In genomic region chr16:31094424-31095120, GRCh38 we compare ENCODE assay signal across 8 cellular contexts. TPM values are rescaled to one million over a fixed set of nuclear protein-coding genes. Genes with fewer than 3 reads are reported as not detected.
A peak's percentile ranks its signal among the peaks of the same experiment; 100 is the strongest.
DNase-seq lines count a peak whose midpoint lies in the region; TF ChIP-seq lines count a peak whose summit lies in the region.

VKORC1 (minus strand) TSS chr16:31094797; CDS start chr16:31094729, 68 bp downstream.

- peak within 1 kb of the TSS; percentile 32 for H3K14ac ChIP-seq in H9 (ENCODE audit: insufficient read depth, low read length)

- no peak within 1 kb of the TSS for H2BK120ac ChIP-seq in H9 (ENCODE audit: low read depth, low read length, poor library complexity, severe bottlenecking)

- H2BK20ac ChIP-seq in H9 (ENCODE audit: low read depth, low read length, poor library complexity, severe bottlenecking) = no peak within 1 kb of the TSS

- H3K36me3 ChIP-seq in MM.1S (replicated peaks; ENCODE audit: insufficient read depth, low read length) (no peaks in the 10 kb centered on the region), SJCRH30 (peaks cover 11% of the 10 kb centered on the region), neuron (ENCODE audit: insufficient read depth, low read length) (peaks cover 12% of the 10 kb centered on the region), subcutaneous abdominal adipose tissue (ENCODE audit: control insufficient read depth in 5 of 5, insufficient read depth in 5 of 5, low read length in 5 of 5) (peaks cover 0 to 15% (median 12%) of the 10 kb centered on the region in 5 donors)

- peaks cover 4% of the 10 kb centered on the region for H3F3A ChIP-seq in MM.1S (ENCODE audit: insufficient read depth, low read length)

- no peak for TF ChIP-seq CTCF in H9 (conservative IDR thresholded peaks at IDR 0.05)
- no peak for TF ChIP-seq CTCF in MM.1S (IDR thresholded peaks at IDR 0.05; ENCODE audit: low read length)
- no peak for TF ChIP-seq CTCF in foreskin fibroblast (IDR thresholded peaks at IDR 0.05; ENCODE audit: low read depth, low read length)

- H4K5ac ChIP-seq in H9 (ENCODE audit: insufficient read length, low read depth, low read length) = no peak within 1 kb of the TSS

- peak within 1 kb of the TSS; percentile 92 to 99 for H3K4me3 Mint-ChIP-seq in H9

- peak within 1 kb of the TSS; percentile 76 for H3K9ac ChIP-seq in H9 (ENCODE audit: extremely low read depth, insufficient read length, low read length)
- peak within 1 kb of the TSS; percentile 74 for H3K9ac ChIP-seq in MM.1S (ENCODE audit: low read length)
- peak within 1 kb of the TSS in 4 of 5 donors; percentile 67 to 95 (median 84) for H3K9ac ChIP-seq in subcutaneous abdominal adipose tissue (ENCODE audit: low read length in 5 of 5)

- H3K79me2 ChIP-seq in H9 (ENCODE audit: insufficient read depth, low read length) (peaks cover 2% of the 10 kb centered on the region; the same call in 1 of the 2 replicates), MM.1S (ENCODE audit: low read length) (peaks cover 20% of the 10 kb centered on the region)

- no peak within 1 kb of the TSS for H4K8ac ChIP-seq in H9 (replicated peaks; ENCODE audit: insufficient read length, low read depth, low read length)

- in situ Hi-C loops in G401 (cut with HindIII; ENCODE audit: low sequenced_read_pairs) = no loop called here

- H3K27me3 Mint-ChIP-seq in H9 (ENCODE audit: low read depth) = peaks cover 2% of the 10 kb centered on the region

- H3K9me2 ChIP-seq in MM.1S (replicated peaks; ENCODE audit: insufficient read depth, low read length) = no peaks in the 10 kb centered on the region

- H3T11ph ChIP-seq in H9 (ENCODE audit: low read length) = no peak within 1 kb of the TSS

- H3K27ac Mint-ChIP-seq in H9 = peak within 1 kb of the TSS; percentile 44 to 94 (median 94); a peak in 6 of 7 replicates

- H3K4me1 ChIP-seq in H9 (ENCODE audit: insufficient read depth, low read length) (peaks cover 2% of the 10 kb centered on the region; the same call in 1 of the 2 replicates), MM.1S (ENCODE audit: low read length) (no peaks in the 10 kb centered on the region), SJCRH30 (no peaks in the 10 kb centered on the region), neuron (ENCODE audit: insufficient read depth, low read length) (peaks cover 6% of the 10 kb centered on the region), subcutaneous abdominal adipose tissue (ENCODE audit: control insufficient read depth in 5 of 5, insufficient read depth in 5 of 5, low read length in 5 of 5) (peaks cover 0 to 24% (median 16%) of the 10 kb centered on the region in 5 donors)

- no peak within 1 kb of the TSS for H3K4ac ChIP-seq in H9 (ENCODE audit: low read depth, low read length)

- no peak within 1 kb of the TSS for H2BK5ac ChIP-seq in H9 (ENCODE audit: insufficient read length, low read length)

- H2BK12ac ChIP-seq in H9 (ENCODE audit: insufficient read length, low read depth, low read length) = no peak within 1 kb of the TSS

- H2BK15ac ChIP-seq in H9 (ENCODE audit: low read depth, low read length) = no peak within 1 kb of the TSS

- H3K27me3 ChIP-seq in H9 (ENCODE audit: insufficient read depth, low read length) (no peaks in the 10 kb centered on the region), MM.1S (replicated peaks; ENCODE audit: insufficient read depth, low read length) (peaks cover 15% of the 10 kb centered on the region), SJCRH30 (no peaks in the 10 kb centered on the region), neuron (ENCODE audit: insufficient read depth, low read length) (no peaks in the 10 kb centered on the region), subcutaneous abdominal adipose tissue (ENCODE audit: control insufficient read depth in 5 of 5, insufficient read depth in 4 of 5, low read length in 5 of 5) (no peaks in the 10 kb centered on the region)

- H3K79me1 ChIP-seq in H9 (ENCODE audit: insufficient read depth, low read depth, low read length, poor library complexity, severe bottlenecking) = peaks cover 2% of the 10 kb centered on the region

- no peak within 1 kb of the TSS for H3K27ac ChIP-seq in H9 (ENCODE audit: insufficient read length, low read depth, low read length)
- peak within 1 kb of the TSS; percentile 69; the same call in 1 of the 2 replicates for H3K27ac ChIP-seq in MM.1S (ENCODE audit: low read length)
- H3K27ac ChIP-seq in SJCRH30 = peak within 1 kb of the TSS; percentile 49
- H3K27ac ChIP-seq in subcutaneous abdominal adipose tissue (ENCODE audit: low read depth, low read length) = peak within 1 kb of the TSS; percentile 50

- H3K56ac ChIP-seq in H9 (ENCODE audit: insufficient read length, low read depth, low read length) = no peak within 1 kb of the TSS

- peak; percentile 98 for DNase-seq in G401 (ENCODE audit: low spot score)
- DNase-seq in H9 = peak; percentile 98
- peak; percentile 96 for DNase-seq in MM.1S
- DNase-seq in SJCRH30 = peak; percentile 96 to 98
- DNase-seq in activated gamma-delta T cell treated with anti-CD3 and anti-CD28 coated beads, Interleukin-2, amount 50 U/mL, for 16 hours (ENCODE audit: low read depth) = peak; percentile 72
- peak; percentile 97 to 99 for DNase-seq in foreskin fibroblast

- H2AFZ ChIP-seq in H9 (ENCODE audit: low read length) = peak within 1 kb of the TSS; percentile 66
- peak within 1 kb of the TSS; percentile 98 for H2AFZ ChIP-seq in MM.1S (ENCODE audit: low read length)
- H2AFZ ChIP-seq in neuron (ENCODE audit: low read depth, low read length) = peak within 1 kb of the TSS; percentile 87

- peaks cover 3% of the 10 kb centered on the region for H4K20me1 ChIP-seq in H9 (ENCODE audit: control insufficient read depth, insufficient read depth, insufficient read length)
- no peaks in the 10 kb centered on the region for H4K20me1 ChIP-seq in MM.1S (ENCODE audit: insufficient read depth, low read length)

- H2AK5ac ChIP-seq in H9 (ENCODE audit: insufficient read length, low read length) = no peak within 1 kb of the TSS

- no CpG with 5 or more reads among the region's 69 CpGs for WGBS in H9 (ENCODE audit: extremely low coverage, insufficient read length, low lambda C conversion rate)

- H3K4me3 ChIP-seq in MM.1S (ENCODE audit: low read length) = peak within 1 kb of the TSS; percentile 94
- peak within 1 kb of the TSS; percentile 78 for H3K4me3 ChIP-seq in SJCRH30
- peak within 1 kb of the TSS; percentile 69 to 87 for H3K4me3 ChIP-seq in foreskin fibroblast (ENCODE audit: low read depth in 1 of 2, low read length in 2 of 2)
- H3K4me3 ChIP-seq in neuron (ENCODE audit: low read length) = peak within 1 kb of the TSS; percentile 90
- peak within 1 kb of the TSS; percentile 84 to 97 (median 90) for H3K4me3 ChIP-seq in subcutaneous abdominal adipose tissue (ENCODE audit: low read depth in 1 of 5, low read length in 5 of 5)

- no peak within 1 kb of the TSS for H3K23ac ChIP-seq in H9 (ENCODE audit: insufficient read length, low read depth, low read length)

- H3K9me3 ChIP-seq in H9 (ENCODE audit: control insufficient read depth, low read depth, low read length) (no peaks in the 10 kb centered on the region), MM.1S (replicated peaks; ENCODE audit: insufficient read depth, low read length) (no peaks in the 10 kb centered on the region), SJCRH30 (replicated peaks) (no peaks in the 10 kb centered on the region), neuron (ENCODE audit: low read length) (no peaks in the 10 kb centered on the region), subcutaneous abdominal adipose tissue (ENCODE audit: control insufficient read depth in 5 of 5, low read length in 5 of 5) (peaks cover 0 to under 1% (median 0%) of the 10 kb centered on the region in 5 donors)

- H3K9me3 Mint-ChIP-seq in H9 = no peaks in the 10 kb centered on the region; a peak in 1 of 5 replicates

- no peak within 1 kb of the TSS for H3K18ac ChIP-seq in H9 (ENCODE audit: insufficient read length, low read depth, low read length)

- H3K36me3 Mint-ChIP-seq in H9 (ENCODE audit: insufficient read depth in 1 of 3, low read depth in 3 of 3) = peaks cover 5 to 21% (median 20%) of the 10 kb centered on the region in 3 experiments; a peak in 6 of 7 replicates

- H3K23me2 ChIP-seq in H9 (ENCODE audit: insufficient read length, low read depth, low read length, poor library complexity, severe bottlenecking) = peaks cover 11% of the 10 kb centered on the region

- H4K91ac ChIP-seq in H9 (ENCODE audit: insufficient read length, low read depth, low read length) = no peak within 1 kb of the TSS

- H3K4me2 ChIP-seq in H9 (ENCODE audit: insufficient read depth, insufficient read length, low read length) = peak within 1 kb of the TSS; percentile 80
- H3K4me2 ChIP-seq in MM.1S (ENCODE audit: low read depth, low read length) = peak within 1 kb of the TSS; percentile 93

- H3K4me1 Mint-ChIP-seq in H9 = peaks cover 9 to 15% of the 10 kb centered on the region in 2 experiments

RNA-seq across cellular contexts. Expression of gene VKORC1, which starts in this region (rescaled TPM):
- total RNA-seq in G401 (2014; rRNA removed; shearing (Covaris generic)) = 121 and 129 TPM in 2 replicates
- total RNA-seq in H9 (2021) = 93.9 and 94.5 TPM in 2 replicates
- total RNA-seq in SJCRH30 (2014; rRNA removed; shearing (Covaris generic)) = 145 and 149 TPM in 2 replicates
